ENCODE assay signal across 19 cellular contexts in genomic region chr20:58580493-58580835, GRCh38.
"Had no signal": no experiment of that assay in that cellular context is flagged by ENCODE, and none has a peak within 500 bp of the region (broad histone marks: within the 10 kb centered on the region; RNA-seq: fewer than 3 reads in every experiment).

No MANE protein-coding gene starts in this region.

- H3K9me3 ChIP-seq: left ventricle myocardium inferior, pancreas, psoas muscle, right lobe of liver, suprapubic skin, thoracic aorta, tibial nerve, uterus had no signal

- H3K27ac ChIP-seq: hepatocyte, left ventricle myocardium inferior, pancreas, psoas muscle, right lobe of liver, spleen, suprapubic skin, thoracic aorta, tibial nerve, uterus had no signal

- H3K4me1 ChIP-seq: left ventricle myocardium inferior, pancreas, psoas muscle, right lobe of liver, spleen, suprapubic skin, tibial nerve, uterus had no signal

- H3K36me3 ChIP-seq: left ventricle myocardium inferior, pancreas, right lobe of liver, spleen, suprapubic skin, thoracic aorta, tibial nerve, uterus had no signal

- H3K4me3 ChIP-seq: hepatocyte, left ventricle myocardium inferior, lung, pancreas, psoas muscle, right lobe of liver, spleen, suprapubic skin, thoracic aorta, tibial nerve, uterus had no signal

- H3K27me3 ChIP-seq: pancreas, right lobe of liver, tibial nerve, uterus had no signal

- H2AFZ ChIP-seq: hepatocyte had no signal

- H3K4me2 ChIP-seq: hepatocyte had no signal

- H3K79me2 ChIP-seq: hepatocyte had no signal

- DNase-seq: islet precursor cell; left ventricle myocardium inferior; mesendoderm; naive B cell; natural killer cell; nucleus accumbens; psoas muscle; right lobe of liver; small intestine; spleen; stimulated activated CD4-positive, alpha-beta T cell treated with anti-CD3 and anti-CD28 coated beads, Interleukin-4, amount 100 ng/mL, for 24 hours; stimulated activated naive CD4-positive, alpha-beta T cell; uterus had no signal
